Comparison of ENCODE assay signal across 18 cellular contexts in genomic region chr2:184031402-184032147, GRCh38.
DNase-seq lines count a peak whose midpoint lies in the region; ATAC-seq and TF ChIP-seq lines count a peak whose summit lies in the region.
"Had no signal": no experiment of that assay in that cellular context is flagged by ENCODE, and none has a peak within 500 bp of the region (broad histone marks: within the 10 kb centered on the region; RNA-seq: fewer than 3 reads in every experiment).

No MANE protein-coding gene starts in this region.

- ATAC-seq in HG02642 (IDR thresholded peaks at IDR 0.05; ENCODE audit: poor library complexity, unreplicated experiment) (peak; percentile 61), PC-3 (no peak), GM21717 (IDR thresholded peaks at IDR 0.05; ENCODE audit: unreplicated experiment) (no peak), HG03342 (IDR thresholded peaks at IDR 0.05; ENCODE audit: unreplicated experiment) (no peak)
- ATAC-seq: lower lobe of right lung had no signal

- no peak overlapping the region for H3K9ac ChIP-seq in PC-3 (ENCODE audit: low read length)
- H3K9ac ChIP-seq: BLaER1 had no signal

- H3K4me2 ChIP-seq in PC-3 (ENCODE audit: low read length): no peak overlapping the region
- H3K4me2 ChIP-seq: BLaER1 had no signal

- BruUV-seq in PC-3 (replicated peaks; lab: Mats Ljungman, UMichigan): no TSS peak

- H3K27ac ChIP-seq in PC-3 (ENCODE audit: low read length): no peak overlapping the region
- H3K27ac ChIP-seq: BLaER1, lower lobe of right lung, uterus had no signal

- H3F3A ChIP-seq in PC-3 (ENCODE audit: low read length, unreplicated experiment): no peaks in the 10 kb centered on the region

- H3K36me3 Mint-ChIP-seq in mesothelial cell of epicardium: no peaks in the 10 kb centered on the region

- H2AFZ ChIP-seq in PC-3 (ENCODE audit: low read length): peak overlapping the region; percentile 57

- H3K27me3 Mint-ChIP-seq in mesothelial cell of epicardium (ENCODE audit: low read depth): no peaks in the 10 kb centered on the region
- H3K27me3 Mint-ChIP-seq: dendritic cell treated with granulocyte-macrophage colony-stimulating factor and Interleukin-4, amounts not matched to agents 40 ng/mL and 50 ng/mL, for 4 days; IgD-negative memory B cell had no signal

- H3K9me3 Mint-ChIP-seq in mesothelial cell of epicardium: no peaks in the 10 kb centered on the region
- H3K9me3 Mint-ChIP-seq: dendritic cell treated with granulocyte-macrophage colony-stimulating factor and Interleukin-4, amounts not matched to agents 40 ng/mL and 50 ng/mL, for 4 days; IgD-negative memory B cell had no signal

- in situ Hi-C loops in GM13977 (cut with MboI; ENCODE audit: low pct_unique_long_range_greater_than_20kb, low sequenced_read_pairs, unreplicated experiment): no loop called here

- peak overlapping the region; percentile 56 for H3K27ac Mint-ChIP-seq in mesothelial cell of epicardium
- H3K27ac Mint-ChIP-seq: dendritic cell treated with granulocyte-macrophage colony-stimulating factor and Interleukin-4, amounts not matched to agents 40 ng/mL and 50 ng/mL, for 4 days; IgD-negative memory B cell had no signal

- H3K9me3 ChIP-seq in PC-3 (ENCODE audit: low read length): no peaks in the 10 kb centered on the region
- H3K9me3 ChIP-seq: BLaER1, lower lobe of right lung, uterus had no signal

- no peaks in the 10 kb centered on the region for H3K36me3 ChIP-seq in PC-3 (ENCODE audit: low read depth, low read length)
- H3K36me3 ChIP-seq: BLaER1, lower lobe of right lung, uterus had no signal

- no peaks in the 10 kb centered on the region for H4K20me1 ChIP-seq in PC-3 (ENCODE audit: low read length)
- H4K20me1 ChIP-seq: BLaER1 had no signal

- CTCF ChIA-PET in PC-3 (lab: Charles Lee): no interaction called here

- no peaks in the 10 kb centered on the region for H3K79me2 ChIP-seq in PC-3 (ENCODE audit: low read length)

- no peak overlapping the region for H3K4me3 Mint-ChIP-seq in mesothelial cell of epicardium
- H3K4me3 Mint-ChIP-seq: dendritic cell treated with granulocyte-macrophage colony-stimulating factor and Interleukin-4, amounts not matched to agents 40 ng/mL and 50 ng/mL, for 4 days; IgD-negative memory B cell had no signal

- POLR2A ChIA-PET in PC-3 (lab: Charles Lee; ENCODE audit: unreplicated experiment): no interaction called here

- DNase-seq in GM13977 (ENCODE audit: low spot score): no peak
- peak; percentile 7 for DNase-seq in PC-3
- no peak for DNase-seq in mesothelial cell of epicardium (ENCODE audit: low spot score in 2 of 2, unreplicated experiment in 2 of 2)
- no peak for DNase-seq in DMS53 (lab: John Stamatoyannopoulos, UW)
- DNase-seq in SW 1271 (lab: John Stamatoyannopoulos, UW): no peak
- DNase-seq: activated CD4-positive, alpha-beta T cell treated with anti-CD3 and anti-CD28 coated beads, Interleukin-2, amount 50 U/mL, for 4 hours; anterior cingulate cortex; DMS79 treated with DMSO at 0.1 percent for 48 hours; lower lobe of right lung; NCI-H1048; stimulated activated naive CD4-positive, alpha-beta T cell treated with Interleukin-2 at 50 U/mL for 16 hours; uterus had no signal

- TF ChIP-seq CTCF in GM13977 (IDR thresholded peaks at IDR 0.05; ENCODE audit: extremely low read depth, insufficient read depth, missing control alignments): peak; percentile 30
- no peak for TF ChIP-seq CTCF in PC-3 (conservative IDR thresholded peaks at IDR 0.05; ENCODE audit: low read depth, low read length)
- no peak for TF ChIP-seq CTCF in mesothelial cell of epicardium (IDR thresholded peaks at IDR 0.05; ENCODE audit: unreplicated experiment)

- intact Hi-C loops in PC-3 (cut with micrococcal nuclease): no loop called here

- H3K4me1 Mint-ChIP-seq in mesothelial cell of epicardium: peaks cover 1% of the 10 kb centered on the region
- H3K4me1 Mint-ChIP-seq: IgD-negative memory B cell had no signal

- H3K9me2 ChIP-seq in PC-3 (replicated peaks; ENCODE audit: low read length): no peaks in the 10 kb centered on the region

- no peaks in the 10 kb centered on the region for H3K4me1 ChIP-seq in PC-3 (ENCODE audit: insufficient read depth, low read length)
- H3K4me1 ChIP-seq: BLaER1, lower lobe of right lung, uterus had no signal

- no peaks in the 10 kb centered on the region for H3K27me3 ChIP-seq in PC-3 (ENCODE audit: low read length)
- H3K27me3 ChIP-seq: BLaER1, uterus had no signal

- H3K4me3 ChIP-seq in PC-3 (ENCODE audit: low read length): no peak overlapping the region
- H3K4me3 ChIP-seq: BLaER1, lower lobe of right lung, uterus had no signal
